9 cellular contexts compared by ENCODE assay signal in the genomic region with DNA sequence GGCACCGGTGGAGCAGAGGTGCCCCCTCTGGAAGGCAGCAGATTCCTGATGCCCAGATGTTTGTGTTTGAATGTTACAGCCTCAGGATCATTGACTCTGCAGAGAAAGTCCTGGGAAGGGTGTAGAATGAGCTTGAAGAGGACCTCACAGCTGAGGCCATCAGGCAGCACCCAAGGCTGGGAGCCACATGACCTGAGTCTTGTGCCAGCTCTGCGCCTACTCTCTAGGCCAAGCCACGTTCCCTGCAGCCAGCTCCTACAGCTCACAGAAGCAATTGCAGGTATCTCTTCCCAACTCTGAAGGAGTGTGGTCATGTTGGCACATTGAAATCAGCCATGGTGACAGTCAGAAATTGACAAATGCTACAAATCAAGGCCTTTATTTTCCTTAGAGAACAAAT. TPM values are rescaled to one million over a fixed set of nuclear protein-coding genes. Genes with fewer than 3 reads are reported as not detected.
"Had no signal": no experiment of that assay in that cellular context is flagged by ENCODE, and none has a peak within 500 bp of the region (broad histone marks: within the 10 kb centered on the region; RNA-seq: fewer than 3 reads in every experiment).

No MANE protein-coding gene starts in this region.

- H3K4me2 ChIP-seq: GM23338, KMS-11 had no signal

- H3K4me3 ChIP-seq: GM23338 had no signal

- H3K9ac ChIP-seq: KMS-11 had no signal

- DNase-seq: H7, HCEC 1CT, HFFc6, KBM-7 had no signal

- H3K27ac ChIP-seq: HL-60, KMS-11 had no signal

- ATAC-seq: GM23338, HepG2 had no signal

- H2AFZ ChIP-seq: GM23338 had no signal

RNA-seq across cellular contexts. Expression of gene GRHL3, which starts 36.3 kb away (rescaled TPM):
- total RNA-seq: HepG2, HFFc6 had no signal
- polyA plus RNA-seq: HepG2, IgD-negative memory B cell had no signal
